In genomic region chr2:70190413-70191243, GRCh38 we compare ENCODE assay signal across 8 cellular contexts. TPM values are rescaled to one million over a fixed set of nuclear protein-coding genes. Genes with fewer than 3 reads are reported as not detected.
DNase-seq lines count a peak whose midpoint lies in the region; ATAC-seq and TF ChIP-seq lines count a peak whose summit lies in the region.

Gene C2orf42, minus strand, starts transcription at chr2:70191019. Its CDS starts 9,034 bp downstream, at chr2:70181985.

- H3K9me3 Mint-ChIP-seq in WTC11 = no peaks in the 10 kb centered on the region

- DNase-seq in AG08396 (ENCODE audit: low spot score) (peak; percentile 96), NCI-H226 (peak; percentile 95), WTC11 (ENCODE audit: low spot score) (peak; percentile 88), cardiac fibroblast (ENCODE audit: low read depth in 2 of 2) (peak; percentile 99), iPS-NIHi7 (ENCODE audit: extremely low spot score) (peak; percentile 97), smooth muscle cell of the brain vasculature (ENCODE audit: low read depth, low spot score) (peak; percentile 95)

- H3K4me1 Mint-ChIP-seq in WTC11 = peaks cover 14% of the 10 kb centered on the region

- H3K4me3 Mint-ChIP-seq in WTC11 = peak within 1 kb of the TSS; percentile 85

- H3K4me3 ChIP-seq in cardiac fibroblast (replicated peaks in 1 of 2; ENCODE audit: low read depth in 2 of 2, low read length in 2 of 2) = peak within 1 kb of the TSS; percentile 65 to 82

- H3K36me3 Mint-ChIP-seq in WTC11 = no peaks in the 10 kb centered on the region

- peak within 1 kb of the TSS; percentile 97 for H3K27ac Mint-ChIP-seq in WTC11

- CTCF ChIA-PET in WTC11 (lab: Charles Lee) = interaction anchor here (0.7 to 1.8 kb wide), 10 partner anchors 11 to 466 kb away, joined by 3 to 12 read pairs (median 4); partner anchors contain the start of genes MXD1, PCYOX1 and SNRPG

- POLR2A ChIA-PET in WTC11 (lab: Charles Lee) = interaction anchor here (0.5 to 1.6 kb wide), 8 partner anchors 12 to 276 kb away, joined by 3 to 13 read pairs (median 4); partner anchors contain the start of genes MXD1 and PCYOX1

- TF ChIP-seq CTCF in WTC11 (IDR thresholded peaks at IDR 0.05) (no peak), cardiac fibroblast (IDR thresholded peaks at IDR 0.05; ENCODE audit: low read depth, low read length) (peak; percentile 16)

- ATAC-seq in GM18909 (IDR thresholded peaks at IDR 0.05; ENCODE audit: poor library complexity, unreplicated experiment) (peak; percentile 88), HG03175 (IDR thresholded peaks at IDR 0.05; ENCODE audit: unreplicated experiment) (peak; percentile 81), WTC11 (peak; percentile 90)

- no peaks in the 10 kb centered on the region; the same call in 1 of the 2 replicates for H3K27me3 Mint-ChIP-seq in WTC11 (ENCODE audit: low read depth)

TF ChIP-seq in WTC11, 78 proteins besides CTCF, POLR2A, EP300 and RAD21 (continues in another document):
- TF ChIP-seq CDX4 (CRISPR knock-in tag; IDR thresholded peaks at IDR 0.05; ENCODE audit: borderline replicate concordance) = no peak
- TF ChIP-seq ZNF281 (CRISPR knock-in tag; IDR thresholded peaks at IDR 0.05) = no peak
- peak; percentile 69 for TF ChIP-seq ARID4B (CRISPR knock-in tag; IDR thresholded peaks at IDR 0.05; ENCODE audit: borderline replicate concordance)
- no peak for TF ChIP-seq NR3C1 (CRISPR knock-in tag; conservative IDR thresholded peaks at IDR 0.05; ENCODE audit: low read depth)
- TF ChIP-seq USF2 (CRISPR knock-in tag; IDR thresholded peaks at IDR 0.05) = peak; percentile 92
- TF ChIP-seq PRRX2 (CRISPR knock-in tag; IDR thresholded peaks at IDR 0.05) = no peak
- TF ChIP-seq MYBL2 (CRISPR knock-in tag; IDR thresholded peaks at IDR 0.05) = peak; percentile 83; the same call in 1 of the 2 replicates
- TF ChIP-seq AFF4 (CRISPR knock-in tag; IDR thresholded peaks at IDR 0.05; ENCODE audit: borderline replicate concordance) = no peak
- TF ChIP-seq E2F1 (CRISPR knock-in tag; IDR thresholded peaks at IDR 0.05) = no peak
- no peak for TF ChIP-seq ZNF121 (CRISPR knock-in tag; IDR thresholded peaks at IDR 0.05)
- no peak for TF ChIP-seq PREB (CRISPR knock-in tag; IDR thresholded peaks at IDR 0.05; ENCODE audit: borderline replicate concordance)

RNA-seq across cellular contexts. Expression of gene C2orf42, which starts in this region (rescaled TPM):
- total RNA-seq in WTC11 (2021) = 6.8 to 13.1 TPM (median 10.2 TPM) in 3 replicates

Comparison
In these comparisons a context has a peak if more than half of its experiments do, and no peak if none do; other contexts are left out.
1. Peak in every context shown above with its lines: DNase-seq, ATAC-seq and H3K4me3 ChIP-seq.